In genomic region chr5:132464155-132464939, GRCh38 we compare ENCODE assay signal across 8 cellular contexts. TPM values are rescaled to one million over a fixed set of nuclear protein-coding genes. Genes with fewer than 3 reads are reported as not detected.
DNase-seq lines count a peak whose midpoint lies in the region; ATAC-seq, FAIRE-seq and TF ChIP-seq lines count a peak whose summit lies in the region.

No MANE protein-coding gene starts in this region.

- H3K27me3 ChIP-seq in Peyer's patch, result no peaks in the 10 kb centered on the region
- H3K27me3 ChIP-seq in prostate gland (replicated peaks; ENCODE audit: insufficient read depth), result no peaks in the 10 kb centered on the region

- H3K27ac ChIP-seq in Peyer's patch, result peak overlapping the region; percentile 74 to 91 (median 87)
- peak overlapping the region; percentile 67 to 69 for H3K27ac ChIP-seq in prostate gland

- peaks cover 9% of the 10 kb centered on the region for H3K36me3 Mint-ChIP-seq in endothelial cell (ENCODE audit: low read depth, unreplicated experiment)

- no peak for ATAC-seq in GM21423 (IDR thresholded peaks at IDR 0.05; ENCODE audit: unreplicated experiment)

- H3K9me3 Mint-ChIP-seq in endothelial cell (ENCODE audit: unreplicated experiment), result no peaks in the 10 kb centered on the region

- DNase-seq in GM12892 (ENCODE audit: insufficient read length) (no peak), Peyer's patch (peak; percentile 62 to 71 (median 63)), endothelial cell (ENCODE audit: low spot score) (no peak), prostate gland (ENCODE audit: low spot score) (no peak), SKM-1 (lab: John Stamatoyannopoulos, UW; ENCODE audit: unreplicated experiment) (no peak), NCI-H1105 treated with DMSO at 0.1 percent for 48 hours (lab: John Stamatoyannopoulos, UW) (no peak), SK-N-DZ (ENCODE audit: low spot score) (no peak)

- H3K36me3 ChIP-seq in Peyer's patch, result no peaks in the 10 kb centered on the region
- peaks cover 0 to 3% of the 10 kb centered on the region in 2 donors for H3K36me3 ChIP-seq in prostate gland

- H3K27me3 Mint-ChIP-seq in endothelial cell (ENCODE audit: unreplicated experiment), result peaks cover 16% of the 10 kb centered on the region

- peak in 4 of 6 experiments; percentile 14 to 53 (median 41) for TF ChIP-seq CTCF in Peyer's patch (IDR thresholded peaks at IDR 0.05)
- TF ChIP-seq CTCF in endothelial cell (IDR thresholded peaks at IDR 0.05; ENCODE audit: unreplicated experiment), result no peak
- peak in 2 of 4 experiments; percentile 46 to 55 for TF ChIP-seq CTCF in prostate gland (IDR thresholded peaks at IDR 0.05)

- intact Hi-C loops in prostate gland (cut with DNase I), result no loop called here

- 18% methylated on average over 15 of the region's 15 CpGs for WGBS in prostate gland

- peak overlapping the region in 3 of 4 donors; percentile 7 to 35 (median 20) for H3K4me3 ChIP-seq in Peyer's patch
- peak overlapping the region in 1 of 2 donors; percentile 7 for H3K4me3 ChIP-seq in prostate gland

- H3K4me3 Mint-ChIP-seq in endothelial cell (ENCODE audit: unreplicated experiment), result no peak overlapping the region

- FAIRE-seq in GM12892 (lab: Jason Lieb, UNC), result peak; percentile 54

- H3K4me1 ChIP-seq in Peyer's patch (peaks cover 13 to 95% (median 59%) of the 10 kb centered on the region in 4 donors), prostate gland (replicated peaks) (peaks cover 8% of the 10 kb centered on the region)

- H3K9me3 ChIP-seq in Peyer's patch (no peaks in the 10 kb centered on the region), prostate gland (no peaks in the 10 kb centered on the region)

- TF ChIP-seq POLR2A in GM12892 (IDR thresholded peaks at IDR 0.05; ENCODE audit: low read depth, low read length), result no peak
- peak in 1 of 2 donors; percentile 11 for TF ChIP-seq POLR2A in Peyer's patch (IDR thresholded peaks at IDR 0.05)
- TF ChIP-seq POLR2A in prostate gland (IDR thresholded peaks at IDR 0.05), result no peak

- H3K4me1 Mint-ChIP-seq in endothelial cell (ENCODE audit: unreplicated experiment), result peaks cover 20% of the 10 kb centered on the region

- peak overlapping the region; percentile 72 for H3K27ac Mint-ChIP-seq in endothelial cell (ENCODE audit: unreplicated experiment)

RNA-seq across cellular contexts. Expression of gene IRF1, which starts 26.2 kb away (rescaled TPM):
- polyA plus RNA-seq in GM12892 (2012; ENCODE audit: missing spikeins), result 29.9 TPM
- total RNA-seq in Peyer's patch, result 100 to 1,000 TPM in 3 of 4 donors, 10 to 100 TPM in 1; 92.7 to 152 (median 122) TPM
- 7.1 TPM for total RNA-seq in endothelial cell (ENCODE audit: unreplicated experiment)
- total RNA-seq in prostate gland, result 10 to 100 TPM; 42.2 to 47.0 TPM
- 1.4 and 1.5 TPM in 2 replicates for polyA plus RNA-seq in SK-N-DZ (2014; cell fraction: cytosol; rRNA removed)
- 0.74 and 1.9 TPM in 2 replicates for polyA plus RNA-seq in SK-N-DZ (2014; cell fraction: nucleus; rRNA removed)

Comparison
In these comparisons a context has a peak if more than half of its experiments do, and no peak if none do; other contexts are left out.
1. DNase-seq: peak in Peyer's patch (3 of 3); none in GM12892 (single experiment), endothelial cell (single experiment), prostate gland (single experiment), SKM-1 (single experiment), NCI-H1105 treated with DMSO at 0.1 percent for 48 hours (single experiment) and SK-N-DZ (single experiment).